In the genomic region with DNA sequence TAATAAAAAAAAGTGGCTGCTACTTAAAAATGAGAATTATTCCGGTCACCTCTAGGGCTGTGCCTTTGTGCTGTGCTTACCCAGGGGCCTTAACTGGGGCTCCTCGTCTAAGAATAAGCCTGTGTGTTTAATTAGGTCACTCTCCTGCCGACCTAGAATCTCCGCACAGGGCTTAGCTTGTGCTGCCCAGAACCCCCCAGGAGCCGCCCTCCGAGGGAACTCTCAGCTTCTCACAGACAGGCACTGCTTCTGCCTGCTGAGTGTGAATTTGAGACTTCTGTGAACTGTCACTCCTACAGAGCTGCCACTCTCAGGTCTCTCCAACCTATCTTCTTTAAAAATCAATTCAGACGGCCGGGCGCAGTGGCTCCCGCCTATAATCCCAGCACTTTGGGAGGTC, we compare ENCODE assay signal across 1 cellular context.
TF ChIP-seq lines count a peak whose summit lies in the region.

No MANE protein-coding gene starts in this region.

TF ChIP-seq in K562, 482 proteins besides CTCF, POLR2A, EP300 and RAD21:
- no peak for TF ChIP-seq STAT5B (CRISPR knock-in tag; IDR thresholded peaks at IDR 0.05)
- TF ChIP-seq MCM7 (IDR thresholded peaks at IDR 0.05) = no peak
- no peak for TF ChIP-seq ZNF644 (tag; IDR thresholded peaks at IDR 0.05; ENCODE audit: low read depth)
- TF ChIP-seq, protein P1, sequence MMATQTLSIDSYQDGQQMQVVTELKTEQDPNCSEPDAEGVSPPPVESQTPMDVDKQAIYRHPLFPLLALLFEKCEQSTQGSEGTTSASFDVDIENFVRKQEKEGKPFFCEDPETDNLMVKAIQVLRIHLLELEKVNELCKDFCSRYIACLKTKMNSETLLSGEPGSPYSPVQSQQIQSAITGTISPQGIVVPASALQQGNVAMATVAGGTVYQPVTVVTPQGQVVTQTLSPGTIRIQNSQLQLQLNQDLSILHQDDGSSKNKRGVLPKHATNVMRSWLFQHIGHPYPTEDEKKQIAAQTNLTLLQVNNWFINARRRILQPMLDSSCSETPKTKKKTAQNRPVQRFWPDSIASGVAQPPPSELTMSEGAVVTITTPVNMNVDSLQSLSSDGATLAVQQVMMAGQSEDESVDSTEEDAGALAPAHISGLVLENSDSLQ (IDR thresholded peaks at IDR 0.05) = peak; percentile 24; the same call in 1 of the 2 replicates
- TF ChIP-seq ZKSCAN3 (CRISPR knock-in tag; IDR thresholded peaks at IDR 0.05) = no peak
